Comparison of ENCODE assay signal across 9 cellular contexts in the genomic region with DNA sequence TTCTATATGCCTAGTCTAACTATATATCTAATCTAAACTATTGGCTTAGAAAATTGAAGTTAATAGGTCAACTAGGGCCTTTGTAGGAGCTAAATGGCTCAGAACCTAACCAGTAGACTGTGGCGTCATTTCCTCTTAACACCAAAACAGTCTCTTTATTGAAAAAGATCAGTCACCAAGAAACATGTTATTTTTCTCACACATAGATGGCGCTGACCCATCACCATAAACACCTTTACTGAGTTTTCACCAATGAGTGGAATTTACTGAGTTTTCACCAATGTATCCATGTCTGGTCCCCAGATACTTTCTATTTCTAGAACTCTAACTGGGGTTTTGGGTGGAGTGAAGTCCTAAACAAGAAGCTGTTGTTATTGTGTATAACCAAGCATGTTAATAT.
DNase-seq lines count a peak whose midpoint lies in the region; ATAC-seq and TF ChIP-seq lines count a peak whose summit lies in the region.
"Had no signal": no experiment of that assay in that cellular context is flagged by ENCODE, and none has a peak within 500 bp of the region (broad histone marks: within the 10 kb centered on the region; RNA-seq: fewer than 3 reads in every experiment).

No MANE protein-coding gene starts in this region.

- DNase-seq in AG08395 (ENCODE audit: low spot score): peak; percentile 29
- DNase-seq in OCI-LY7 (ENCODE audit: low spot score): peak; percentile 6
- DNase-seq in glomerular endothelial cell (ENCODE audit: extremely low read depth, low read depth, low spot score): peak; percentile 12
- DNase-seq in aorta: no peak
- DNase-seq in activated T-helper 2 cell treated with anti-CD3 and anti-CD28 coated beads, Interferon-gamma antibody, Interleukin-2, Interleukin-4, amounts not matched to agents 10 μg/mL and 5 μg/mL and 100 μg/mL, durations not matched to agents 14 hours and 24 hours and 36 hours (ENCODE audit: low spot score): no peak
- DNase-seq: activated effector memory CD4-positive, alpha-beta T cell treated with Interleukin-2 at 50 U/mL for 16 hours had no signal

- H3K4me2 ChIP-seq in OCI-LY7 (ENCODE audit: low read length): no peak overlapping the region

- 29 to 34% methylated on average over 2 of the region's 2 CpGs for WGBS in aorta, 2 donors

- H3K4me1 ChIP-seq in OCI-LY7 (ENCODE audit: insufficient read depth, low read length, poor library complexity, severe bottlenecking) (no peaks in the 10 kb centered on the region), aorta (ENCODE audit: control insufficient read depth in 1 of 2, insufficient read depth in 2 of 2, low read length in 2 of 2) (no peaks in the 10 kb centered on the region)

- ATAC-seq in GM19452 (IDR thresholded peaks at IDR 0.05; ENCODE audit: unreplicated experiment): peak; percentile 51
- ATAC-seq in HG02870 (IDR thresholded peaks at IDR 0.05; ENCODE audit: unreplicated experiment): no peak
- ATAC-seq in GM18909 (IDR thresholded peaks at IDR 0.05; ENCODE audit: poor library complexity, unreplicated experiment): no peak
- ATAC-seq in aorta (ENCODE audit: low FRiP score): no peak

- H3K27ac Mint-ChIP-seq in activated T-helper 2 cell treated with anti-CD3 and anti-CD28 coated beads, Interferon-gamma antibody, Interleukin-2, Interleukin-4, amounts not matched to agents 10 μg/mL and 5 μg/mL and 100 μg/mL, durations not matched to agents 14 hours and 24 hours and 36 hours: no peak overlapping the region

- no peaks in the 10 kb centered on the region for H3K9me3 ChIP-seq in OCI-LY7 (ENCODE audit: low read length)
- no peaks in the 10 kb centered on the region for H3K9me3 ChIP-seq in aorta (ENCODE audit: control insufficient read depth, low read length)

- H3K27me3 Mint-ChIP-seq in activated T-helper 2 cell treated with anti-CD3 and anti-CD28 coated beads, Interferon-gamma antibody, Interleukin-2, Interleukin-4, amounts not matched to agents 10 μg/mL and 5 μg/mL and 100 μg/mL, durations not matched to agents 14 hours and 24 hours and 36 hours (ENCODE audit: low read depth): no peaks in the 10 kb centered on the region

- no peak overlapping the region for H3K4me3 Mint-ChIP-seq in activated T-helper 2 cell treated with anti-CD3 and anti-CD28 coated beads, Interferon-gamma antibody, Interleukin-2, Interleukin-4, amounts not matched to agents 10 μg/mL and 5 μg/mL and 100 μg/mL, durations not matched to agents 14 hours and 24 hours and 36 hours (ENCODE audit: low read depth)

- no peaks in the 10 kb centered on the region for H3K79me2 ChIP-seq in OCI-LY7 (ENCODE audit: insufficient read depth, low read depth, low read length)

- POLR2A ChIA-PET in OCI-LY7 (lab: Charles Lee): no interaction called here

- intact Hi-C loops in OCI-LY7 (cut with micrococcal nuclease; ENCODE audit: unreplicated experiment) (no loop called here), aorta (cut with DNase I) (no loop called here)
- intact Hi-C loops in activated T-helper 2 cell treated with anti-CD3 and anti-CD28 coated beads, Interferon-gamma antibody, Interleukin-2, Interleukin-4, amounts not matched to agents 10 μg/mL and 5 μg/mL and 100 μg/mL, durations not matched to agents 14 hours and 24 hours and 36 hours (cut with micrococcal nuclease): no loop called here

- no peaks in the 10 kb centered on the region for H3K36me3 ChIP-seq in OCI-LY7 (ENCODE audit: insufficient read depth, low read length)
- no peaks in the 10 kb centered on the region for H3K36me3 ChIP-seq in aorta (ENCODE audit: control insufficient read depth in 1 of 2, insufficient read depth in 2 of 2, low read length in 1 of 2)

- no peak overlapping the region for H3K4me3 ChIP-seq in OCI-LY7 (ENCODE audit: low read depth, low read length, poor library complexity, severe bottlenecking)
- H3K4me3 ChIP-seq in aorta (ENCODE audit: low read length in 2 of 2): no peak overlapping the region

- no peaks in the 10 kb centered on the region for H3K4me1 Mint-ChIP-seq in activated T-helper 2 cell treated with anti-CD3 and anti-CD28 coated beads, Interferon-gamma antibody, Interleukin-2, Interleukin-4, amounts not matched to agents 10 μg/mL and 5 μg/mL and 100 μg/mL, durations not matched to agents 14 hours and 24 hours and 36 hours (ENCODE audit: low read depth)

- H2AFZ ChIP-seq in OCI-LY7 (ENCODE audit: low read length): no peak overlapping the region

- H3K9me3 Mint-ChIP-seq in activated T-helper 2 cell treated with anti-CD3 and anti-CD28 coated beads, Interferon-gamma antibody, Interleukin-2, Interleukin-4, amounts not matched to agents 10 μg/mL and 5 μg/mL and 100 μg/mL, durations not matched to agents 14 hours and 24 hours and 36 hours: no peaks in the 10 kb centered on the region

- no peaks in the 10 kb centered on the region for H3K27me3 ChIP-seq in aorta (ENCODE audit: control insufficient read depth in 1 of 2, insufficient read depth in 2 of 2, low read length in 1 of 2)

- CTCF ChIA-PET in OCI-LY7 (lab: Charles Lee; ENCODE audit: unreplicated experiment): interaction anchor here (0.6 kb wide), 1 partner anchor 436 kb away, joined by 3 read pairs; no protein-coding TSS in a partner anchor

- TF ChIP-seq CTCF in OCI-LY7 (conservative IDR thresholded peaks at IDR 0.05; ENCODE audit: low read length): peak; percentile 66

- no peak overlapping the region for H3K27ac ChIP-seq in OCI-LY7 (ENCODE audit: low read depth, low read length, poor library complexity, severe bottlenecking)
- no peak overlapping the region for H3K27ac ChIP-seq in aorta (ENCODE audit: low read depth in 1 of 2, low read length in 2 of 2)

- no peaks in the 10 kb centered on the region for H4K20me1 ChIP-seq in OCI-LY7 (ENCODE audit: insufficient read depth, low read length)

- no peaks in the 10 kb centered on the region for H3K9me2 ChIP-seq in OCI-LY7 (ENCODE audit: insufficient read depth, low read length)

- no peaks in the 10 kb centered on the region for H3K36me3 Mint-ChIP-seq in activated T-helper 2 cell treated with anti-CD3 and anti-CD28 coated beads, Interferon-gamma antibody, Interleukin-2, Interleukin-4, amounts not matched to agents 10 μg/mL and 5 μg/mL and 100 μg/mL, durations not matched to agents 14 hours and 24 hours and 36 hours (ENCODE audit: low read depth)

- BruUV-seq in OCI-LY7 (replicated peaks; lab: Mats Ljungman, UMichigan): no TSS peak

Comparison
In these comparisons a context has a peak if more than half of its experiments do, and no peak if none do; other contexts are left out.
1. DNase-seq: peak in AG08395 (single experiment), OCI-LY7 (single experiment) and glomerular endothelial cell (single experiment); none in aorta (0 of 2) and activated T-helper 2 cell treated with anti-CD3 and anti-CD28 coated beads, Interferon-gamma antibody, Interleukin-2, Interleukin-4, amounts not matched to agents 10 μg/mL and 5 μg/mL and 100 μg/mL, durations not matched to agents 14 hours and 24 hours and 36 hours (single experiment).